Comparison of ENCODE assay signal across 19 cellular contexts in the genomic region with DNA sequence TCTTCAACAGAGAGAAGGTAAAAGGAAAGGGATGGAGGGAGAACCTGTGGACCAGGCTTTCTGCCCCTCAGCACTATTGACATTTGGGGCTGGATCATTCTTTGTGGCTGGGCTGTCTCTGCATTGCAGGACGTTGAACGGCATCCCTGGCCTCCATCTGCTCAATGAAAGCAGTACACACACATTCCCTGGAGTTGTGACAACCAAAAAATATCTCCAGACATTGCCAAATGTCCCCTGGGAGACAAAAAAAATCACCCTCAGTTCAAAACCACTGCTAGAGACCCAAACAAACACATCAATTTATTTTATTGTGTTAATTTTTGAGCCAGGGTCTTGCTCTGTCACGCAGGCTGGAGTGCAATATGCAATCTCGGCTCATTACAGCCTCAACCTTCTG.
"Had no signal": no experiment of that assay in that cellular context is flagged by ENCODE, and none has a peak within 500 bp of the region (broad histone marks: within the 10 kb centered on the region; RNA-seq: fewer than 3 reads in every experiment).

No MANE protein-coding gene starts in this region.

- H3K27me3 ChIP-seq: upper lobe of left lung had no signal

- H3K4me3 ChIP-seq: left ventricle myocardium inferior, upper lobe of left lung had no signal

- H3K36me3 ChIP-seq: upper lobe of left lung had no signal

- ATAC-seq: activated naive CD8-positive, alpha-beta T cell treated with anti-CD3 and anti-CD28 coated beads, Interleukin-2, amount 50 U/mL, for 24 hours had no signal

- H3K27ac ChIP-seq: left ventricle myocardium inferior, upper lobe of left lung had no signal

- DNase-seq: activated CD4-positive, alpha-beta T cell treated with anti-CD3 and anti-CD28 coated beads, Interleukin-2, amount 10 ng/mL, durations not matched to agents 7 days and 5 days; activated CD4-positive, CD25-positive, alpha-beta regulatory T cell; activated CD8-positive, alpha-beta memory T cell treated with anti-CD3 and anti-CD28 coated beads for 24 hours; activated gamma-delta T cell treated with Interleukin-2 at 50 U/mL for 16 hours; activated naive CD8-positive, alpha-beta T cell treated with anti-CD3 and anti-CD28 coated beads, Interleukin-2, amount 50 U/mL, for 24 hours; aorta; erythroblast; glutamatergic neuron; hypothalamus; left ventricle myocardium inferior; mesenchymal stem cell; nucleus accumbens; right cardiac atrium; small intestine; stimulated activated CD4-positive, alpha-beta T cell treated with anti-CD3 and anti-CD28 coated beads, Interleukin-4, amount 100 ng/mL, for 4 hours; stimulated activated CD8-positive, alpha-beta memory T cell treated with anti-CD3 and anti-CD28 coated beads, Interleukin-4, amount 100 ng/mL, for 48 hours; stimulated activated naive CD4-positive, alpha-beta T cell treated with Interleukin-2 at 50 U/mL for 16 hours; substantia nigra; upper lobe of left lung had no signal

- H3K9me3 ChIP-seq: upper lobe of left lung had no signal
